In genomic region chr19:663682-664117, GRCh38 we compare ENCODE assay signal across 6 cellular contexts. TPM values are rescaled to one million over a fixed set of nuclear protein-coding genes. Genes with fewer than 3 reads are reported as not detected.
DNase-seq lines count a peak whose midpoint lies in the region; ATAC-seq and TF ChIP-seq lines count a peak whose summit lies in the region.

No MANE protein-coding gene starts in this region.

- peaks cover 42% of the 10 kb centered on the region for H3K79me2 ChIP-seq in Karpas-422 (ENCODE audit: low read length)

- TF ChIP-seq POLR2A in gastrocnemius medialis (IDR thresholded peaks at IDR 0.05), result no peak

- H3K9ac ChIP-seq in Karpas-422 (ENCODE audit: low read length), result peak overlapping the region; percentile 83

- H3K4me3 ChIP-seq in Karpas-422 (ENCODE audit: low read length) (peak overlapping the region; percentile 77), gastrocnemius medialis (peak overlapping the region; percentile 63 to 93 (median 84))
- H3K4me3 ChIP-seq in effector memory CD4-positive, alpha-beta T cell (ENCODE audit: insufficient read depth, low read depth, low read length, poor library complexity, severe bottlenecking), result peak overlapping the region; percentile 23

- peak overlapping the region; percentile 93 for H3K4me2 ChIP-seq in Karpas-422 (ENCODE audit: low read depth, low read length, poor library complexity, severe bottlenecking)

- DNase-seq in Karpas-422, result no peak
- DNase-seq in effector memory CD4-positive, alpha-beta T cell, result no peak
- DNase-seq in gastrocnemius medialis, result no peak
- no peak for DNase-seq in NCI-H524 treated with DMSO at 0.1 percent for 48 hours (lab: John Stamatoyannopoulos, UW)
- DNase-seq in DMS53 (lab: John Stamatoyannopoulos, UW), result no peak

- H3K36me3 ChIP-seq in Karpas-422 (ENCODE audit: insufficient read depth, low read length) (peaks cover 7% of the 10 kb centered on the region; the same call in 1 of the 2 replicates), gastrocnemius medialis (no peaks in the 10 kb centered on the region)
- H3K36me3 ChIP-seq in effector memory CD4-positive, alpha-beta T cell (ENCODE audit: control insufficient read depth, insufficient read depth, low read length), result peaks cover under 1% of the 10 kb centered on the region

- ATAC-seq in gastrocnemius medialis (peak; percentile 6 to 32), HG02981 (IDR thresholded peaks at IDR 0.05; ENCODE audit: unreplicated experiment) (no peak)

- in situ Hi-C loops in gastrocnemius medialis (cut with MboI; ENCODE audit: low sequenced_read_pairs in 4 of 4), result loop anchor here in 1 of 4 donors (10.0 kb wide), 1 partner anchor 71 kb away; no protein-coding TSS in a partner anchor

- H3K9me2 ChIP-seq in Karpas-422 (replicated peaks; ENCODE audit: insufficient read depth, low read length), result no peaks in the 10 kb centered on the region

- intact Hi-C loops in gastrocnemius medialis (cut with DNase I; ENCODE audit: low total_unique reads), result loop anchor here (1.0 to 10.0 kb wide), 5 partner anchors 17 to 261 kb away; partner anchors contain the start of genes ARID3A, BSG, POLRMT and PTBP1

- no peaks in the 10 kb centered on the region for H3K27me3 ChIP-seq in Karpas-422 (ENCODE audit: low read length)
- H3K27me3 ChIP-seq in effector memory CD4-positive, alpha-beta T cell (replicated peaks; ENCODE audit: control insufficient read depth, insufficient read depth, low read length, poor library complexity, severe bottlenecking), result no peaks in the 10 kb centered on the region
- H3K27me3 ChIP-seq in gastrocnemius medialis, result no peaks in the 10 kb centered on the region

- peaks cover 38% of the 10 kb centered on the region for H4K20me1 ChIP-seq in Karpas-422 (ENCODE audit: insufficient read depth, low read depth, low read length)

- H3K27ac ChIP-seq in Karpas-422 (ENCODE audit: low read length) (no peak overlapping the region), gastrocnemius medialis (peak overlapping the region; percentile 93 to 100 (median 96))
- peak overlapping the region; percentile 74 for H3K27ac ChIP-seq in effector memory CD4-positive, alpha-beta T cell (ENCODE audit: insufficient read depth, low read length, poor library complexity, severe bottlenecking)

- peak overlapping the region; percentile 79; the same call in 1 of the 2 replicates for H2AFZ ChIP-seq in Karpas-422 (ENCODE audit: low read length)

- H3K9me3 ChIP-seq in Karpas-422 (ENCODE audit: low read length), result no peaks in the 10 kb centered on the region
- no peaks in the 10 kb centered on the region for H3K9me3 ChIP-seq in effector memory CD4-positive, alpha-beta T cell (ENCODE audit: control insufficient read depth, low read length)
- no peaks in the 10 kb centered on the region for H3K9me3 ChIP-seq in gastrocnemius medialis

- no peak for TF ChIP-seq CTCF in gastrocnemius medialis (IDR thresholded peaks at IDR 0.05 in 4 of 5, conservative IDR thresholded peaks at IDR 0.05 in 1 of 5)

- H3K4me1 ChIP-seq in Karpas-422 (ENCODE audit: low read length) (peaks cover 26% of the 10 kb centered on the region), gastrocnemius medialis (peaks cover 28 to 53% of the 10 kb centered on the region in 2 donors)
- H3K4me1 ChIP-seq in effector memory CD4-positive, alpha-beta T cell (ENCODE audit: control insufficient read depth, insufficient read depth, low read length, poor library complexity, severe bottlenecking), result peaks cover 32% of the 10 kb centered on the region

RNA-seq across cellular contexts. Expression of gene RNF126, which starts 0.7 kb away (rescaled TPM):
- total RNA-seq in Karpas-422 (2014; rRNA removed; shearing (Covaris generic); ENCODE audit: low replicate concordance), result 36.5 and 66.5 TPM in 2 replicates
- total RNA-seq in gastrocnemius medialis, result 100 to 1,000 TPM in 3 of 4 donors, 10 to 100 TPM in 1; 72.3 to 148 (median 129) TPM

RNA-seq across cellular contexts. Expression of gene FSTL3, which starts 12.5 kb away (rescaled TPM):
- 2.3 and 3.0 TPM in 2 replicates for total RNA-seq in Karpas-422 (2014; rRNA removed; shearing (Covaris generic); ENCODE audit: low replicate concordance)
- total RNA-seq in gastrocnemius medialis, result 10 to 100 TPM in 3 of 4 donors, 1 to 10 TPM in 1; 7.5 to 20.1 (median 15.9) TPM

RNA-seq across cellular contexts. Expression of gene FGF22, which starts 24.0 kb away (rescaled TPM):
- not detected in 2 replicates for total RNA-seq in Karpas-422 (2014; rRNA removed; shearing (Covaris generic); ENCODE audit: low replicate concordance)
- total RNA-seq in gastrocnemius medialis, result not detected

RNA-seq across cellular contexts. Expression of gene POLRMT, which starts 30.4 kb away (rescaled TPM):
- total RNA-seq in Karpas-422 (2014; rRNA removed; shearing (Covaris generic); ENCODE audit: low replicate concordance), result 51.5 and 60.6 TPM in 2 replicates
- 10 to 100 TPM; 43.9 to 83.4 (median 73.8) TPM for total RNA-seq in gastrocnemius medialis

RNA-seq across cellular contexts. Expression of gene PRSS57, which starts 31.6 kb away (rescaled TPM):
- total RNA-seq in Karpas-422 (2014; rRNA removed; shearing (Covaris generic); ENCODE audit: low replicate concordance), result not detected in 2 replicates
- total RNA-seq in gastrocnemius medialis, result not detected

Comparison
In these comparisons a context has a peak if more than half of its experiments do, and no peak if none do; other contexts are left out.
1. H3K4me3 ChIP-seq: peak in every context shown above with its lines; median percentile 84 in gastrocnemius medialis; 77 in Karpas-422; 23 in effector memory CD4-positive, alpha-beta T cell.